In genomic region chr11:132139181-132139580, GRCh38 we compare ENCODE assay signal across 28 cellular contexts.
"Had no signal": no experiment of that assay in that cellular context is flagged by ENCODE, and none has a peak within 500 bp of the region (broad histone marks: within the 10 kb centered on the region; RNA-seq: fewer than 3 reads in every experiment).

No MANE protein-coding gene starts in this region.

- H3K9me3 ChIP-seq: adrenal gland, body of pancreas, colonic mucosa had no signal

- H3K4me3 ChIP-seq: adrenal gland, body of pancreas, cardiac muscle cell, colonic mucosa had no signal

- H3K27ac ChIP-seq: adrenal gland, body of pancreas, cardiac muscle cell, colonic mucosa, WERI-Rb-1 had no signal

- H3K36me3 ChIP-seq: adrenal gland, cardiac muscle cell, colonic mucosa, WERI-Rb-1 had no signal

- H3K4me1 ChIP-seq: adrenal gland, colonic mucosa had no signal

- DNase-seq: activated B cell treated with CpG ODN at 0.5 μM for 24 hours; activated CD4-positive, alpha-beta memory T cell treated with anti-CD3 and anti-CD28 coated beads for 36 hours; activated CD4-positive, alpha-beta T cell treated with anti-CD3 and anti-CD28 coated beads, Interleukin-2, amount 10 ng/mL, durations not matched to agents 24 days and 14 days; activated CD8-positive, alpha-beta memory T cell treated with anti-CD3 and anti-CD28 coated beads, Interleukin-2, amount 10 ng/mL, durations not matched to agents 7 days and 5 days; activated CD8-positive, alpha-beta memory T cell treated with anti-CD3 and anti-CD28 coated beads, Interleukin-2, amount 50 U/mL, for 4 hours; activated CD8-positive, alpha-beta T cell treated with anti-CD3 and anti-CD28 coated beads, Interleukin-2, amount 10 ng/mL, durations not matched to agents 7 days and 5 days; activated effector memory CD4-positive, alpha-beta T cell treated with anti-CD3 and anti-CD28 coated beads, Interleukin-2, amount 50 U/mL, for 16 hours; activated naive CD4-positive, alpha-beta T cell treated with anti-CD3 and anti-CD28 coated beads for 36 hours; activated naive CD8-positive, alpha-beta T cell treated with anti-CD3 and anti-CD28 coated beads for 36 hours; activated naive CD8-positive, alpha-beta T cell treated with anti-CD3 and anti-CD28 coated beads, Interleukin-2, amount 50 U/mL, for 24 hours; activated T-cell treated with anti-CD3 and anti-CD28 coated beads, Interleukin-2, amount 50 U/mL, for 1 hour; activated T-cell treated with anti-CD3 and anti-CD28 coated beads, Interleukin-2, amount 50 U/mL, for 48 hours; adrenal gland; amygdala; aorta; body of pancreas; central memory CD4-positive, alpha-beta T cell; cerebellar nuclear complex; colonic mucosa; effector CD8-positive, alpha-beta T cell; foreskin fibroblast; head of caudate nucleus; hippocampal formation; T1000; WERI-Rb-1 had no signal

- H3K27me3 ChIP-seq: adrenal gland, body of pancreas, colonic mucosa had no signal

- ATAC-seq: activated CD4-positive, CD25-positive, alpha-beta regulatory T cell treated with anti-CD3 and anti-CD28 coated beads, Interleukin-2, amount 50 U/mL, for 24 hours; activated CD8-positive, alpha-beta memory T cell treated with anti-CD3 and anti-CD28 coated beads, Interleukin-2, amount 10 ng/mL, durations not matched to agents 7 days and 5 days; activated CD8-positive, alpha-beta T cell treated with anti-CD3 and anti-CD28 coated beads, Interleukin-2, amount 10 ng/mL, durations not matched to agents 7 days and 5 days; activated naive CD8-positive, alpha-beta T cell treated with anti-CD3 and anti-CD28 coated beads, Interleukin-2, amount 50 U/mL, for 24 hours; body of pancreas; esophagus mucosa had no signal
